Comparison of ENCODE assay signal across 8 cellular contexts in the genomic region with DNA sequence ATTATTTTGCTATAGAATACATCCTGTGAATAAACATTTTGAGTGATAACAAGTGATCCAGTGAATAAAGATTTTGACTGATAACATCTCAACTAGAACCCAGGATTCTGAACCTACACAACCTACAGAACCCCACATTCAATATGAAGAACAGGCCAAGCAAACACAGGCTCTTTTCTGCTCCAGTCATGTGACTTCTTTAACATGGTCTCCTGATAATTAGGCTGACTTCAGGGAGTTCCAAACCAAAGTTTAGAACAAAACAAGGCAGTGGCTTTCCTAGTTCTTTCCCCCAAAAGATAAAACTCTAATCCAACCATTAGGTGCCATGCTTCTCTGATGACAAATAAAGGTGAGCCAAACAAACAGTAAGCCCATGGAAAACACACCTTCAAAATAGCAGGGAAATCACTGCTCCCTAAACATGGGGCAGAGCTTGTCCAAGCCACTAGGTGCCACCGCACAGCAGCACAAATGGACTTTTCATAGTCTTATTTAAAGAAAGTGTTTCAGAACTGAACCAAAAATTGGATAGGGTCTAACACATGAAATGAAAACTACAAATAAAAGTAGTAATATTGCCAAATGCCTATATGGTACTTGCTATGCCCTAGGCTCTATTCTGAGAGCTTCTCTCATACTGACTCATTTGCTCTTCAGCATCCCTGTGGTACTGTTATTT.
DNase-seq lines count a peak whose midpoint lies in the region; ATAC-seq and TF ChIP-seq lines count a peak whose summit lies in the region.

No MANE protein-coding gene starts in this region.

- DNase-seq in heart left ventricle (no peak), Right ventricle myocardium inferior (ENCODE audit: missing footprints) (no peak), RKO (ENCODE audit: low spot score) (peak; percentile 26), fibroblast of the aortic adventitia (ENCODE audit: low read depth) (peak; percentile 58), type B pancreatic cell (ENCODE audit: extremely low spot score, unreplicated experiment) (no peak), DMS79 treated with DMSO at 0.1 percent for 48 hours (lab: John Stamatoyannopoulos, UW) (no peak)

- ATAC-seq in heart left ventricle, result no peak
- no peak for ATAC-seq in Right ventricle myocardium inferior
- no peak for ATAC-seq in GM18867 (IDR thresholded peaks at IDR 0.05; ENCODE audit: unreplicated experiment)
- ATAC-seq in HG03196 (IDR thresholded peaks at IDR 0.05; ENCODE audit: unreplicated experiment), result no peak

- H3K4me3 ChIP-seq in heart left ventricle (no peak overlapping the region), fibroblast of the aortic adventitia (ENCODE audit: low read depth, low read length) (no peak overlapping the region)

- H3K27ac ChIP-seq in heart left ventricle, result no peak overlapping the region

- H3K36me3 Mint-ChIP-seq in type B pancreatic cell, result no peaks in the 10 kb centered on the region

- H3K36me3 ChIP-seq in heart left ventricle, result no peaks in the 10 kb centered on the region

- peaks cover 26% of the 10 kb centered on the region for H3K4me1 Mint-ChIP-seq in type B pancreatic cell (ENCODE audit: unreplicated experiment)

- H3K4me3 Mint-ChIP-seq in type B pancreatic cell, result no peak overlapping the region

- peaks cover 0 to 32% (median 0%) of the 10 kb centered on the region in 9 donors for H3K27me3 ChIP-seq in heart left ventricle

- intact Hi-C loops in heart left ventricle (cut with DNase I), result loop anchor here in 9 of 10 donors (1.0 to 5.0 kb wide), 6 partner anchors 142 to 163 kb away; no protein-coding TSS in a partner anchor
- intact Hi-C loops in Right ventricle myocardium inferior (cut with DNase I), result loop anchor here (1.0 to 5.0 kb wide), 2 partner anchors 144 to 162 kb away; no protein-coding TSS in a partner anchor

- H3K27me3 Mint-ChIP-seq in type B pancreatic cell, result peaks cover 3% of the 10 kb centered on the region

- TF ChIP-seq CTCF in heart left ventricle (IDR thresholded peaks at IDR 0.05), result peak in 7 of 12 donors; percentile 16 to 41 (median 34)
- TF ChIP-seq CTCF in fibroblast of the aortic adventitia (IDR thresholded peaks at IDR 0.05; ENCODE audit: insufficient read depth, low read length), result peak; percentile 73
- TF ChIP-seq CTCF in type B pancreatic cell (conservative IDR thresholded peaks at IDR 0.05), result peak; percentile 61

- TF ChIP-seq POLR2A in heart left ventricle (IDR thresholded peaks at IDR 0.05), result no peak

- no peak overlapping the region for H3K27ac Mint-ChIP-seq in type B pancreatic cell

- H3K4me1 ChIP-seq in heart left ventricle, result no peaks in the 10 kb centered on the region

- 56 to 75% (median 60%) methylated on average over 1 of the region's 1 CpG for WGBS in heart left ventricle, 4 donors

- H3K9me3 ChIP-seq in heart left ventricle, result peaks cover 0 to 3% (median 0%) of the 10 kb centered on the region in 12 donors

- no peaks in the 10 kb centered on the region for H3K9me3 Mint-ChIP-seq in type B pancreatic cell

Comparison
In these comparisons a context has a peak if more than half of its experiments do, and no peak if none do; other contexts are left out.
1. DNase-seq: peak in RKO (single experiment) and fibroblast of the aortic adventitia (single experiment); none in heart left ventricle (0 of 5), Right ventricle myocardium inferior (single experiment), type B pancreatic cell (single experiment) and DMS79 treated with DMSO at 0.1 percent for 48 hours (single experiment).
2. Peak in every context shown above with its lines, with median percentiles within 50 percentile points of each other: CTCF ChIP-seq.